Comparison of ENCODE assay signal across 14 cellular contexts in genomic region chr11:66247295-66247694, GRCh38. TPM values are rescaled to one million over a fixed set of nuclear protein-coding genes. Genes with fewer than 3 reads are reported as not detected.
DNase-seq lines count a peak whose midpoint lies in the region; ATAC-seq and TF ChIP-seq lines count a peak whose summit lies in the region.
"Had no signal": no experiment of that assay in that cellular context is flagged by ENCODE, and none has a peak within 500 bp of the region (broad histone marks: within the 10 kb centered on the region; RNA-seq: fewer than 3 reads in every experiment).

No MANE protein-coding gene starts in this region.

- no peaks in the 10 kb centered on the region for H3K27me3 Mint-ChIP-seq in activated naive CD8-positive, alpha-beta T cell
- H3K27me3 Mint-ChIP-seq in activated naive CD8-positive, alpha-beta T cell treated with anti-CD3 and anti-CD28 coated beads for 36 hours = no peaks in the 10 kb centered on the region
- no peaks in the 10 kb centered on the region; the same call in 1 of the 2 replicates for H3K27me3 Mint-ChIP-seq in WTC11 (ENCODE audit: low read depth)
- no peaks in the 10 kb centered on the region for H3K27me3 Mint-ChIP-seq in stimulated activated naive B cell treated with anti-CD40 and anti-IgM and Interleukin-4, amounts not matched to agents 10 μg/mL and 1 μg/mL and 100 μg/mL, for 72 hours
- H3K27me3 Mint-ChIP-seq: B cell had no signal

- POLR2A ChIA-PET in WTC11 (lab: Charles Lee) = no interaction called here

- TF ChIP-seq CTCF in WTC11 (IDR thresholded peaks at IDR 0.05) = no peak

- peaks cover 2% of the 10 kb centered on the region for H3K4me1 Mint-ChIP-seq in activated naive CD8-positive, alpha-beta T cell (ENCODE audit: low read depth)
- H3K4me1 Mint-ChIP-seq in activated naive CD8-positive, alpha-beta T cell treated with anti-CD3 and anti-CD28 coated beads for 36 hours = peaks cover 7% of the 10 kb centered on the region
- no peaks in the 10 kb centered on the region for H3K4me1 Mint-ChIP-seq in WTC11
- H3K4me1 Mint-ChIP-seq in stimulated activated naive B cell treated with anti-CD40 and anti-IgM and Interleukin-4, amounts not matched to agents 10 μg/mL and 1 μg/mL and 100 μg/mL, for 72 hours = peaks cover 25 to 34% of the 10 kb centered on the region in 2 donors

- CTCF ChIA-PET in WTC11 (lab: Charles Lee) = interaction anchor here (1.3 kb wide), 2 partner anchors 18 to 25 kb away, joined by 4 to 5 read pairs; no protein-coding TSS in a partner anchor

- peak overlapping the region; percentile 75 for H3K27ac Mint-ChIP-seq in activated naive CD8-positive, alpha-beta T cell
- no peak overlapping the region for H3K27ac Mint-ChIP-seq in activated naive CD8-positive, alpha-beta T cell treated with anti-CD3 and anti-CD28 coated beads for 36 hours
- peak overlapping the region; percentile 31 for H3K27ac Mint-ChIP-seq in WTC11
- H3K27ac Mint-ChIP-seq in stimulated activated naive B cell treated with anti-CD40 and anti-IgM and Interleukin-4, amounts not matched to agents 10 μg/mL and 1 μg/mL and 100 μg/mL, for 72 hours = peak overlapping the region; percentile 75

- H3K4me3 Mint-ChIP-seq in activated naive CD8-positive, alpha-beta T cell = no peak overlapping the region
- no peak overlapping the region for H3K4me3 Mint-ChIP-seq in activated naive CD8-positive, alpha-beta T cell treated with anti-CD3 and anti-CD28 coated beads for 36 hours
- H3K4me3 Mint-ChIP-seq in WTC11 = no peak overlapping the region
- no peak overlapping the region for H3K4me3 Mint-ChIP-seq in stimulated activated naive B cell treated with anti-CD40 and anti-IgM and Interleukin-4, amounts not matched to agents 10 μg/mL and 1 μg/mL and 100 μg/mL, for 72 hours
- H3K4me3 Mint-ChIP-seq: B cell had no signal

- ATAC-seq in WTC11 (no peak), esophagus mucosa (no peak)
- ATAC-seq in stimulated activated naive B cell treated with anti-CD40 and anti-IgM and Interleukin-4, amounts not matched to agents 10 μg/mL and 1 μg/mL and 100 μg/mL, for 72 hours (replicated peaks) = no peak

- H3K36me3 Mint-ChIP-seq in activated naive CD8-positive, alpha-beta T cell = peaks cover 2% of the 10 kb centered on the region
- no peaks in the 10 kb centered on the region for H3K36me3 Mint-ChIP-seq in activated naive CD8-positive, alpha-beta T cell treated with anti-CD3 and anti-CD28 coated beads for 36 hours
- H3K36me3 Mint-ChIP-seq in WTC11 = no peaks in the 10 kb centered on the region
- peaks cover 43 to 62% of the 10 kb centered on the region in 2 donors for H3K36me3 Mint-ChIP-seq in stimulated activated naive B cell treated with anti-CD40 and anti-IgM and Interleukin-4, amounts not matched to agents 10 μg/mL and 1 μg/mL and 100 μg/mL, for 72 hours

- no peaks in the 10 kb centered on the region for H3K9me3 Mint-ChIP-seq in activated naive CD8-positive, alpha-beta T cell (ENCODE audit: low read depth)
- no peaks in the 10 kb centered on the region for H3K9me3 Mint-ChIP-seq in activated naive CD8-positive, alpha-beta T cell treated with anti-CD3 and anti-CD28 coated beads for 36 hours
- H3K9me3 Mint-ChIP-seq in WTC11 = no peaks in the 10 kb centered on the region
- H3K9me3 Mint-ChIP-seq in stimulated activated naive B cell treated with anti-CD40 and anti-IgM and Interleukin-4, amounts not matched to agents 10 μg/mL and 1 μg/mL and 100 μg/mL, for 72 hours = no peaks in the 10 kb centered on the region

- no peak for DNase-seq in activated naive CD8-positive, alpha-beta T cell treated with anti-CD3 and anti-CD28 coated beads for 36 hours
- DNase-seq in WTC11 (ENCODE audit: low spot score) (no peak), kidney tubule cell (ENCODE audit: low spot score) (peak; percentile 50), NCI-H774 (lab: John Stamatoyannopoulos, UW) (no peak), SKM-1 treated with dmso at 0.1 percent for 144 hours (lab: John Stamatoyannopoulos, UW; ENCODE audit: unreplicated experiment) (no peak)
- no peak for DNase-seq in stimulated activated naive B cell treated with anti-CD40 and anti-IgM and Interleukin-4, amounts not matched to agents 10 μg/mL and 1 μg/mL and 100 μg/mL, for 72 hours
- DNase-seq: Karpas-422, NCI-H1417 treated with DMSO at 0.1 percent for 48 hours, NCI-H2029 treated with DMSO at 0.1 percent for 48 hours, NCI-H510A, SHP77 had no signal

TF ChIP-seq in WTC11, 78 proteins besides CTCF, POLR2A, EP300 and RAD21 (continues in another document):
- TF ChIP-seq E2F5 (CRISPR knock-in tag; IDR thresholded peaks at IDR 0.05) = no peak
- TF ChIP-seq NFYB (CRISPR knock-in tag; conservative IDR thresholded peaks at IDR 0.05; ENCODE audit: low read depth) = no peak
- TF ChIP-seq E2F1 (CRISPR knock-in tag; IDR thresholded peaks at IDR 0.05) = no peak
- TF ChIP-seq ZNF423 (CRISPR knock-in tag; IDR thresholded peaks at IDR 0.05) = no peak
- no peak for TF ChIP-seq EMX1 (CRISPR knock-in tag; IDR thresholded peaks at IDR 0.05)
- no peak for TF ChIP-seq MXD4 (CRISPR knock-in tag; IDR thresholded peaks at IDR 0.05; ENCODE audit: borderline replicate concordance)
- TF ChIP-seq NR2C2 (CRISPR knock-in tag; IDR thresholded peaks at IDR 0.05) = no peak
- TF ChIP-seq ZNF425 (CRISPR knock-in tag; conservative IDR thresholded peaks at IDR 0.05) = no peak
- TF ChIP-seq ZNF138 (CRISPR knock-in tag; conservative IDR thresholded peaks at IDR 0.05) = no peak
- no peak for TF ChIP-seq FOXP4 (CRISPR knock-in tag; IDR thresholded peaks at IDR 0.05)
- no peak for TF ChIP-seq NFE2L1 (CRISPR knock-in tag; IDR thresholded peaks at IDR 0.05)

RNA-seq across cellular contexts. Expression of gene KLC2, which starts 10.2 kb away (rescaled TPM):
- total RNA-seq in activated naive CD8-positive, alpha-beta T cell treated with anti-CD3 and anti-CD28 coated beads for 36 hours = 10 to 100 TPM; 39.4 to 40.2 TPM
- 52.3 to 54.9 TPM (median 54.1 TPM) in 3 replicates for total RNA-seq in WTC11 (2021)
- total RNA-seq in esophagus mucosa = 14.2 TPM

RNA-seq across cellular contexts. Expression of gene RAB1B, which starts 21.1 kb away (rescaled TPM):
- 100 to 1,000 TPM in 1 of 2 experiments, 10 to 100 TPM in 1; 97.6 to 102 TPM for total RNA-seq in activated naive CD8-positive, alpha-beta T cell treated with anti-CD3 and anti-CD28 coated beads for 36 hours
- total RNA-seq in WTC11 (2021) (125 to 134 TPM (median 130 TPM) in 3 replicates), esophagus mucosa (145 TPM)

RNA-seq across cellular contexts. Expression of gene CNIH2, which starts 30.7 kb away (rescaled TPM):
- total RNA-seq in activated naive CD8-positive, alpha-beta T cell treated with anti-CD3 and anti-CD28 coated beads for 36 hours = 1 to 10 TPM; 1.9 to 2.2 TPM
- 12.2 to 12.9 TPM (median 12.2 TPM) in 3 replicates for total RNA-seq in WTC11 (2021)
- total RNA-seq in esophagus mucosa = 0.52 TPM

RNA-seq across cellular contexts. Expression of gene YIF1A, which starts 41.6 kb away (rescaled TPM):
- 10 to 100 TPM; 64.1 to 72.4 TPM for total RNA-seq in activated naive CD8-positive, alpha-beta T cell treated with anti-CD3 and anti-CD28 coated beads for 36 hours
- 86.0 to 86.9 TPM (median 86.4 TPM) in 3 replicates for total RNA-seq in WTC11 (2021)
- total RNA-seq in esophagus mucosa = 69.7 TPM

RNA-seq across cellular contexts. Expression of gene TMEM151A, which starts 44.4 kb away (rescaled TPM):
- not detected for total RNA-seq in activated naive CD8-positive, alpha-beta T cell treated with anti-CD3 and anti-CD28 coated beads for 36 hours
- 2.2 to 2.3 TPM (median 2.3 TPM) in 3 replicates for total RNA-seq in WTC11 (2021)
- total RNA-seq in esophagus mucosa = not detected
